In the genomic region with DNA sequence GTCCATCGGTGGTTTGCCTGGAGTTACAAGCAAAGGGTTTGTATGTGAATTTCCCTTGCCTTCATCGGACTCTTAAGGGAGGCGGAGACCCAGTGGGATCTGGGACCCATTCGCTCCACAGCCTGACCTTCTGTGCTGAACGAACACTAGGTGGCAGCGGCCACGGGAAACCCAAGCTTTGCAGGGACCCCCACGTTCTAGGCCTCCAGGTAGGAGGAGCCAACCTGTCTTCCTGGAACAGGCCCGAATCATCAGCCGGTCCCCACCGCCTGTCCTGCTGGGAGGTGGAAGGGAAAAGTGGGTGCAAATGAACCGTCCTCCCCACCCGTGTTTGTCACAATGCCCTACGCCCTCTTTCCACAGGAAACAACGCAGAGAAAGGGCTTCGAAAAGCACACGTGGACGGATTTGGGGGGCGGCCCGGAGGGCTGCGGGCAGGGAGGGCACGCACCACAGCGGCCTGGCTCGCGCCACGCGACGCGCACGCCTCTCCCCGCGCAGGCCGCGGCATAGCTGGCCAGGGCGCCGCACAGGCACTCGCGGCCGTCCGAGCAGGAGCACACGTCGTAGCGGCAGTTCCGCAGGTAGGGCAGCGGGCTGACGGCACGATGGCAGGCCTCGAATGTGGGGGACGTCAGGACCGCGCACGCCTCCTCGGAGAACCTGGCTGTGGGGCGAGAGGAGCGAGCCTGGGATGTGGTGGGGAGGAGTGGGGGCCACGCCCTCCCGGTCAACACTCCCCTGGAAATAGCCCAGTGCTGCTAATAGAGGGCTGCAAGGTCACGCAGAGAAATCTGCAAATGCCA, we compare ENCODE assay signal across 8 cellular contexts.
DNase-seq lines count a peak whose midpoint lies in the region; ATAC-seq and TF ChIP-seq lines count a peak whose summit lies in the region.

No MANE protein-coding gene starts in this region.

- H3K27me3 Mint-ChIP-seq in naive thymus-derived CD4-positive, alpha-beta T cell: peaks cover 0 to 15% (median 6%) of the 10 kb centered on the region in 5 donors
- H3K27me3 Mint-ChIP-seq in activated T-helper 1 cell treated with anti-CD3 and anti-CD28 coated beads, Interleukin-12 subunit alpha, Interleukin-12 subunit beta, Interleukin-2, Interleukin-4 antibody, amounts not matched to agents 30 ng/mL and 10 ng/mL and 1 ng/mL, durations not matched to agents 14 hours and 24 hours and 36 hours (ENCODE audit: insufficient read depth): peaks cover 6% of the 10 kb centered on the region

- H3K27me3 ChIP-seq in mammary epithelial cell (ENCODE audit: insufficient read depth, low read length): peaks cover 4% of the 10 kb centered on the region
- no peaks in the 10 kb centered on the region for H3K27me3 ChIP-seq in naive thymus-derived CD4-positive, alpha-beta T cell (ENCODE audit: control insufficient read depth in 2 of 2, insufficient read depth in 2 of 2, low read length in 2 of 2)

- H3K79me2 ChIP-seq in mammary epithelial cell (ENCODE audit: insufficient read depth, low read length): no peaks in the 10 kb centered on the region

- H3K36me3 Mint-ChIP-seq in naive thymus-derived CD4-positive, alpha-beta T cell: no peaks in the 10 kb centered on the region
- no peaks in the 10 kb centered on the region for H3K36me3 Mint-ChIP-seq in activated T-helper 1 cell treated with anti-CD3 and anti-CD28 coated beads, Interleukin-12 subunit alpha, Interleukin-12 subunit beta, Interleukin-2, Interleukin-4 antibody, amounts not matched to agents 30 ng/mL and 10 ng/mL and 1 ng/mL, durations not matched to agents 14 hours and 24 hours and 36 hours (ENCODE audit: low read depth)

- 50% methylated on average over 21 of the region's 58 CpGs for WGBS in mammary epithelial cell (ENCODE audit: low coverage, missing lambda C conversion rate)

- peaks cover 4% of the 10 kb centered on the region for H3K4me1 ChIP-seq in mammary epithelial cell (ENCODE audit: insufficient read depth, low read length)
- H3K4me1 ChIP-seq in naive thymus-derived CD4-positive, alpha-beta T cell (ENCODE audit: control insufficient read depth in 2 of 2, insufficient read depth in 2 of 2, low read length in 2 of 2): no peaks in the 10 kb centered on the region

- CTCF ChIA-PET in mammary epithelial cell (lab: Charles Lee; ENCODE audit: low non-redundant PET): interaction anchor here (0.7 kb wide), 1 partner anchor 68 kb away, joined by 3 read pairs; no protein-coding TSS in a partner anchor
- CTCF ChIA-PET in naive thymus-derived CD4-positive, alpha-beta T cell (lab: Charles Lee): interaction anchor here (1.2 to 1.5 kb wide), 3 partner anchors 139 to 230 kb away, joined by 3 to 7 read pairs (median 7); no protein-coding TSS in a partner anchor

- TF ChIP-seq CTCF in NB4 (IDR thresholded peaks at IDR 0.05; ENCODE audit: low read depth, low read length) (peak; percentile 51), mammary epithelial cell (conservative IDR thresholded peaks at IDR 0.05 in 1 of 2, IDR thresholded peaks at IDR 0.05 in 1 of 2; ENCODE audit: extremely low read depth in 1 of 2, insufficient read depth in 1 of 2, low read depth in 1 of 2, low read length in 2 of 2) (peak in 1 of 2 donors; percentile 25)

- peak overlapping the region in 9 of 10 donors; percentile 36 to 75 (median 64) for H3K4me3 Mint-ChIP-seq in naive thymus-derived CD4-positive, alpha-beta T cell
- no peak overlapping the region for H3K4me3 Mint-ChIP-seq in activated T-helper 1 cell treated with anti-CD3 and anti-CD28 coated beads, Interleukin-12 subunit alpha, Interleukin-12 subunit beta, Interleukin-2, Interleukin-4 antibody, amounts not matched to agents 30 ng/mL and 10 ng/mL and 1 ng/mL, durations not matched to agents 14 hours and 24 hours and 36 hours

- H3K9me3 Mint-ChIP-seq in naive thymus-derived CD4-positive, alpha-beta T cell: no peaks in the 10 kb centered on the region
- no peaks in the 10 kb centered on the region for H3K9me3 Mint-ChIP-seq in activated T-helper 1 cell treated with anti-CD3 and anti-CD28 coated beads, Interleukin-12 subunit alpha, Interleukin-12 subunit beta, Interleukin-2, Interleukin-4 antibody, amounts not matched to agents 30 ng/mL and 10 ng/mL and 1 ng/mL, durations not matched to agents 14 hours and 24 hours and 36 hours

- H3K36me3 ChIP-seq in mammary epithelial cell (ENCODE audit: insufficient read depth, low read length): no peaks in the 10 kb centered on the region
- no peaks in the 10 kb centered on the region for H3K36me3 ChIP-seq in naive thymus-derived CD4-positive, alpha-beta T cell (ENCODE audit: control insufficient read depth in 2 of 3, insufficient read depth in 3 of 3, low read length in 3 of 3)

- H3K4me3 ChIP-seq in NB4 (ENCODE audit: low read depth, low read length) (no peak overlapping the region), mammary epithelial cell (replicated peaks in 1 of 3; ENCODE audit: insufficient read depth in 1 of 3, low read depth in 2 of 3, low read length in 3 of 3) (no peak overlapping the region)
- peak overlapping the region; percentile 36 for H3K4me3 ChIP-seq in naive thymus-derived CD4-positive, alpha-beta T cell (ENCODE audit: low read length)

- ATAC-seq in naive thymus-derived CD4-positive, alpha-beta T cell: peak; percentile 66
- ATAC-seq in GM21528 (IDR thresholded peaks at IDR 0.05; ENCODE audit: low FRiP score, unreplicated experiment) (no peak), GM21515 (IDR thresholded peaks at IDR 0.05; ENCODE audit: unreplicated experiment) (no peak)

- no peaks in the 10 kb centered on the region for H4K20me1 ChIP-seq in mammary epithelial cell (ENCODE audit: insufficient read depth, low read length)

- H3K27ac Mint-ChIP-seq in naive thymus-derived CD4-positive, alpha-beta T cell: peak overlapping the region in 2 of 9 donors; percentile 0 to 62
- H3K27ac Mint-ChIP-seq in activated T-helper 1 cell treated with anti-CD3 and anti-CD28 coated beads, Interleukin-12 subunit alpha, Interleukin-12 subunit beta, Interleukin-2, Interleukin-4 antibody, amounts not matched to agents 30 ng/mL and 10 ng/mL and 1 ng/mL, durations not matched to agents 14 hours and 24 hours and 36 hours: no peak overlapping the region

- intact Hi-C loops in mammary epithelial cell (cut with micrococcal nuclease): no loop called here
- intact Hi-C loops in naive thymus-derived CD4-positive, alpha-beta T cell (cut with micrococcal nuclease): no loop called here
- intact Hi-C loops in activated T-helper 1 cell treated with anti-CD3 and anti-CD28 coated beads, Interleukin-12 subunit alpha, Interleukin-12 subunit beta, Interleukin-2, Interleukin-4 antibody, amounts not matched to agents 30 ng/mL and 10 ng/mL and 1 ng/mL, durations not matched to agents 14 hours and 24 hours and 36 hours (cut with micrococcal nuclease): no loop called here

- no TSS peak for BruUV-seq in mammary epithelial cell (replicated peaks; lab: Mats Ljungman, UMichigan)

- in situ Hi-C loops in mammary epithelial cell (cut with MboI; ENCODE audit: low sequenced_read_pairs in 2 of 2): no loop called here

- DNase-seq in COLO668 (lab: John Stamatoyannopoulos, UW; ENCODE audit: unreplicated experiment): peak; percentile 3
- peak; percentile 53 for DNase-seq in NB4 (ENCODE audit: low read depth)
- DNase-seq in mammary epithelial cell: no peak
- DNase-seq in naive thymus-derived CD4-positive, alpha-beta T cell: peak in 5 of 9 donors; percentile 18 to 37 (median 29)
- DNase-seq in NCI-H2107 (lab: John Stamatoyannopoulos, UW): no peak
- DNase-seq in activated T-helper 1 cell treated with anti-CD3 and anti-CD28 coated beads, Interleukin-12 subunit alpha, Interleukin-12 subunit beta, Interleukin-2, Interleukin-4 antibody, amounts not matched to agents 30 ng/mL and 10 ng/mL and 1 ng/mL, durations not matched to agents 14 hours and 24 hours and 36 hours (ENCODE audit: low spot score): no peak

- TF ChIP-seq POLR2A in NB4 (IDR thresholded peaks at IDR 0.05; ENCODE audit: extremely low read depth, insufficient read length): no peak

- no peak overlapping the region for H3K4me2 ChIP-seq in mammary epithelial cell (ENCODE audit: insufficient read depth, low read depth, low read length)

- no peaks in the 10 kb centered on the region for H3K9me3 ChIP-seq in mammary epithelial cell (replicated peaks; ENCODE audit: insufficient read depth, low read length)
- H3K9me3 ChIP-seq in naive thymus-derived CD4-positive, alpha-beta T cell (ENCODE audit: control insufficient read depth in 2 of 3, low read length in 3 of 3): no peaks in the 10 kb centered on the region

- H2AFZ ChIP-seq in mammary epithelial cell (ENCODE audit: low read depth, low read length): peak overlapping the region; percentile 63

- no peak overlapping the region for H3K27ac ChIP-seq in mammary epithelial cell (ENCODE audit: insufficient read depth, low read depth, low read length)
- H3K27ac ChIP-seq in naive thymus-derived CD4-positive, alpha-beta T cell (ENCODE audit: low read depth, low read length): no peak overlapping the region

- POLR2A ChIA-PET in naive thymus-derived CD4-positive, alpha-beta T cell (lab: Charles Lee): interaction anchor here (0.6 kb wide), 1 partner anchor 1035 kb away, joined by 3 read pairs; no protein-coding TSS in a partner anchor

- peaks cover 0 to 6% (median 0%) of the 10 kb centered on the region in 7 donors for H3K4me1 Mint-ChIP-seq in naive thymus-derived CD4-positive, alpha-beta T cell
- H3K4me1 Mint-ChIP-seq in activated T-helper 1 cell treated with anti-CD3 and anti-CD28 coated beads, Interleukin-12 subunit alpha, Interleukin-12 subunit beta, Interleukin-2, Interleukin-4 antibody, amounts not matched to agents 30 ng/mL and 10 ng/mL and 1 ng/mL, durations not matched to agents 14 hours and 24 hours and 36 hours (ENCODE audit: low read depth): no peaks in the 10 kb centered on the region

- H3K9ac ChIP-seq in mammary epithelial cell (ENCODE audit: insufficient read depth, low read length): no peak overlapping the region

- dilution Hi-C loops in mammary epithelial cell (cut with HindIII; ENCODE audit: low sequenced_read_pairs): loop anchor here (5.0 kb wide), 1 partner anchor 141 kb away; no protein-coding TSS in a partner anchor

Comparison
In these comparisons a context has a peak if more than half of its experiments do, and no peak if none do; other contexts are left out.
1. DNase-seq: peak in COLO668 (single experiment), NB4 (single experiment) and naive thymus-derived CD4-positive, alpha-beta T cell (5 of 9); none in mammary epithelial cell (single experiment), NCI-H2107 (single experiment) and activated T-helper 1 cell treated with anti-CD3 and anti-CD28 coated beads, Interleukin-12 subunit alpha, Interleukin-12 subunit beta, Interleukin-2, Interleukin-4 antibody, amounts not matched to agents 30 ng/mL and 10 ng/mL and 1 ng/mL, durations not matched to agents 14 hours and 24 hours and 36 hours (single experiment).